12 cellular contexts compared by ENCODE assay signal in the genomic region with DNA sequence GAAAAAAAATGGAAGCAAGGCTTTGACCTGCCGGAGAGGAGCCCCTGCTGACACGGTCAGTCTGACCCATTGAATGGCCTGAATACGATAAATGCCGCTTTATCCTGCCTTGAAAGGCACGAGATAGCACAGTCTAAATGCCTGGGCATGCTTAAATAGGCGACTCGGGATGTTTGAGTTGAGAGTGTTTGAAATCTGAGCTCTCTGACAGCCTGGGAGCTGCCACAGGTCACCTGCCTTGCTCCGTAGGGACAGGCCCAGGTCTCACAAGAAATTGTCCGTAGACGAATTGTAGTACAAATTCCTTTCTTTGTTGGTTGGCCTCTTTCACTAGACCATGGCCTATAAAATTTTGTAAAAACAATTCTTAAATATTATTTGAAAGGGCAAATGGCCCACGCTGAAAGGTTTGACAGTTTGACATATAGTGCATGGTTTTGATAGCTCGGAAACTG.
DNase-seq lines count a peak whose midpoint lies in the region; ATAC-seq and TF ChIP-seq lines count a peak whose summit lies in the region.
"Had no signal": no experiment of that assay in that cellular context is flagged by ENCODE, and none has a peak within 500 bp of the region (broad histone marks: within the 10 kb centered on the region; RNA-seq: fewer than 3 reads in every experiment).

No MANE protein-coding gene starts in this region.

- peak overlapping the region; percentile 33; the same call in 1 of the 2 replicates for H3K9ac ChIP-seq in ES-I3 (ENCODE audit: low read depth, low read length)
- peak overlapping the region; percentile 51 for H3K9ac ChIP-seq in NT2/D1 (ENCODE audit: insufficient read length, low read depth)
- no peak overlapping the region for H3K9ac ChIP-seq in neural progenitor cell

- H3K4me1 ChIP-seq in ES-I3 (ENCODE audit: insufficient read depth, low read length): peaks cover 49% of the 10 kb centered on the region
- H3K4me1 ChIP-seq in NT2/D1 (ENCODE audit: insufficient read depth, insufficient read length): peaks cover 4% of the 10 kb centered on the region
- H3K4me1 ChIP-seq in left ventricle myocardium inferior: peaks cover 40% of the 10 kb centered on the region
- peaks cover 45% of the 10 kb centered on the region for H3K4me1 ChIP-seq in neural progenitor cell

- H3F3A ChIP-seq in neural progenitor cell (ENCODE audit: low read depth): peaks cover 22% of the 10 kb centered on the region

- H4K20me1 ChIP-seq in neural progenitor cell (ENCODE audit: low read depth): peaks cover 22% of the 10 kb centered on the region

- no peaks in the 10 kb centered on the region for H3K79me2 ChIP-seq in neural progenitor cell (ENCODE audit: low read depth)

- no peaks in the 10 kb centered on the region for H3K9me3 ChIP-seq in ES-I3 (ENCODE audit: control insufficient read depth, insufficient read depth, low read length)
- no peaks in the 10 kb centered on the region for H3K9me3 ChIP-seq in NT2/D1 (ENCODE audit: insufficient read depth, low read length)
- H3K9me3 ChIP-seq in left ventricle myocardium inferior (replicated peaks): no peaks in the 10 kb centered on the region
- no peaks in the 10 kb centered on the region for H3K9me3 ChIP-seq in neural progenitor cell (ENCODE audit: low read depth)
- H3K9me3 ChIP-seq: ascending aorta had no signal

- H3K27me3 ChIP-seq in NT2/D1 (ENCODE audit: insufficient read depth, insufficient read length) (no peaks in the 10 kb centered on the region), left ventricle myocardium inferior (ENCODE audit: low read depth) (no peaks in the 10 kb centered on the region), neural progenitor cell (peaks cover 34% of the 10 kb centered on the region)
- H3K27me3 ChIP-seq: ascending aorta had no signal

- ATAC-seq in activated T-cell treated with anti-CD3 and anti-CD28 coated beads, Interleukin-2, amount 50 U/mL, for 4 hours: no peak
- no peak for ATAC-seq in HG03095 (IDR thresholded peaks at IDR 0.05; ENCODE audit: unreplicated experiment)

- no peak for TF ChIP-seq CTCF in left ventricle myocardium inferior (IDR thresholded peaks at IDR 0.05; ENCODE audit: borderline replicate concordance)
- TF ChIP-seq CTCF in neural progenitor cell (IDR thresholded peaks at IDR 0.05): no peak

- H3K27ac Mint-ChIP-seq in neural progenitor cell: peak overlapping the region; percentile 60

- peaks cover 72% of the 10 kb centered on the region for H3K4me1 Mint-ChIP-seq in neural progenitor cell
- H3K4me1 Mint-ChIP-seq in activated T-cell treated with anti-CD3 and anti-CD28 coated beads, Interleukin-2, amount 50 U/mL, for 4 hours (ENCODE audit: low read depth): no peaks in the 10 kb centered on the region

- peak overlapping the region; percentile 60 for H3K4me2 ChIP-seq in neural progenitor cell

- peaks cover 1% of the 10 kb centered on the region for H3K36me3 Mint-ChIP-seq in neural progenitor cell
- H3K36me3 Mint-ChIP-seq in activated T-cell treated with anti-CD3 and anti-CD28 coated beads, Interleukin-2, amount 50 U/mL, for 4 hours (ENCODE audit: insufficient read depth): no peaks in the 10 kb centered on the region

- peak; percentile 62 for DNase-seq in NT2/D1 (ENCODE audit: low read depth, low spot score)
- no peak for DNase-seq in left ventricle myocardium inferior
- peak; percentile 94 for DNase-seq in neural progenitor cell (ENCODE audit: low spot score)
- DNase-seq in activated T-cell treated with anti-CD3 and anti-CD28 coated beads, Interleukin-2, amount 50 U/mL, for 4 hours: no peak
- no peak for DNase-seq in NCI-H1930 (lab: John Stamatoyannopoulos, UW)
- DNase-seq in DMS53 (lab: John Stamatoyannopoulos, UW): no peak
- DNase-seq: activated T-cell treated with anti-CD3 and anti-CD28 coated beads, Interleukin-2, amount 50 U/mL, for 1 hour; erythroblast; NCI-H2081 had no signal

- no peak overlapping the region for H2AFZ ChIP-seq in neural progenitor cell (replicated peaks)

- intact Hi-C loops in left ventricle myocardium inferior (cut with micrococcal nuclease): no loop called here

- H3K4me3 ChIP-seq in NT2/D1 (ENCODE audit: insufficient read length, low read depth): peak overlapping the region; percentile 1
- peak overlapping the region; percentile 20 for H3K4me3 ChIP-seq in left ventricle myocardium inferior
- H3K4me3 ChIP-seq in neural progenitor cell: peak overlapping the region; percentile 20

- H3K36me3 ChIP-seq in ES-I3 (ENCODE audit: insufficient read depth, low read length) (no peaks in the 10 kb centered on the region), NT2/D1 (ENCODE audit: insufficient read depth, insufficient read length, low read length) (no peaks in the 10 kb centered on the region), left ventricle myocardium inferior (no peaks in the 10 kb centered on the region), neural progenitor cell (no peaks in the 10 kb centered on the region)
- H3K36me3 ChIP-seq: ascending aorta had no signal

- peak overlapping the region; percentile 72 for H3K27ac ChIP-seq in left ventricle myocardium inferior (replicated peaks)
- H3K27ac ChIP-seq in neural progenitor cell: no peak overlapping the region
- H3K27ac ChIP-seq: ascending aorta had no signal

- peak overlapping the region; percentile 54 for H3K4me3 Mint-ChIP-seq in neural progenitor cell
- no peak overlapping the region for H3K4me3 Mint-ChIP-seq in activated T-cell treated with anti-CD3 and anti-CD28 coated beads, Interleukin-2, amount 50 U/mL, for 4 hours

- H3K27me3 Mint-ChIP-seq in neural progenitor cell (ENCODE audit: insufficient read depth, low read depth): no peaks in the 10 kb centered on the region
- peaks cover under 1% of the 10 kb centered on the region for H3K27me3 Mint-ChIP-seq in activated T-cell treated with anti-CD3 and anti-CD28 coated beads, Interleukin-2, amount 50 U/mL, for 4 hours (ENCODE audit: low read depth)

- H3K9me3 Mint-ChIP-seq in neural progenitor cell: no peaks in the 10 kb centered on the region
- no peaks in the 10 kb centered on the region for H3K9me3 Mint-ChIP-seq in activated T-cell treated with anti-CD3 and anti-CD28 coated beads, Interleukin-2, amount 50 U/mL, for 4 hours

Comparison
In these comparisons a context has a peak if more than half of its experiments do, and no peak if none do; other contexts are left out.
1. DNase-seq: peak in NT2/D1 (single experiment) and neural progenitor cell (single experiment); none in left ventricle myocardium inferior (single experiment), activated T-cell treated with anti-CD3 and anti-CD28 coated beads, Interleukin-2, amount 50 U/mL, for 4 hours (single experiment), NCI-H1930 (0 of 2) and DMS53 (single experiment).
2. Peak in every context shown above with its lines, with median percentiles within 50 percentile points of each other: H3K4me3 ChIP-seq.